Comparison of ENCODE assay signal across 8 cellular contexts in the genomic region with DNA sequence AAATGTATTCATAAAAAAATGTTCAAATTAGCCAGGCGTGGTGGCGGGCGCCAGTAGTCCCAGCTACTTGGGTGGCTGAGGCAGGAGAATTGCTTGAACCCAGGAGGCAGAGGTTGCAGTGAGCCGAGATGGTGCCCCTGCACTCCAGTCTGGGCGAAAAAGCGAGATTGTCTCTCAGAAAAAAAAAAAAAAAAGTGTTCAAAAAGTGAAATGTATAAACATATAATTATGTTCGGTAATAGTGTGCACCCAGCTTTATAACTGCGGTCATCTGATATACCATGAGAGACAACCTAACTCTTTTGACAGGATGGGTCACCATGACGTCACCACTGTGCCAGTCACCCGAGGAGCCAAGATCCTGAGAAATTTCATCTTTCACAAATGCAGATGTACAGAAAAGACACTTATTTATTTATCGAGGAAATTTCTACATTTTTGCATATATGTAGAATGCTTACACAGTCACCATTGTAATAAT. TPM values are rescaled to one million over a fixed set of nuclear protein-coding genes. Genes with fewer than 3 reads are reported as not detected.
DNase-seq lines count a peak whose midpoint lies in the region; ATAC-seq and TF ChIP-seq lines count a peak whose summit lies in the region.

No MANE protein-coding gene starts in this region.

- no peak for ATAC-seq in activated CD8-positive, alpha-beta T cell treated with anti-CD3 and anti-CD28 coated beads, Interleukin-2, amount 10 ng/mL, durations not matched to agents 7 days and 5 days
- ATAC-seq in HG03196 (IDR thresholded peaks at IDR 0.05; ENCODE audit: unreplicated experiment): no peak

- H2AFZ ChIP-seq in KMS-11 (ENCODE audit: low read depth): peak overlapping the region; percentile 82

- 0 out of 2 replicates have a peak, but pooled peaks cover 4% of the 10 kb centered on the region for H4K20me1 ChIP-seq in KMS-11 (ENCODE audit: insufficient read depth)

- H3K9ac ChIP-seq in KMS-11: peak overlapping the region; percentile 31; the same call in 1 of the 2 replicates

- no peaks in the 10 kb centered on the region for H3K36me3 ChIP-seq in CD8-positive, alpha-beta memory T cell (ENCODE audit: insufficient read depth, low read length)
- no peaks in the 10 kb centered on the region for H3K36me3 ChIP-seq in KMS-11 (ENCODE audit: insufficient read depth)
- H3K36me3 ChIP-seq in stomach: peaks cover 0 to 2% (median 0%) of the 10 kb centered on the region in 4 donors

- H3K27me3 ChIP-seq in CD8-positive, alpha-beta memory T cell (ENCODE audit: insufficient read depth, low read length, poor library complexity, severe bottlenecking): no peaks in the 10 kb centered on the region
- H3K27me3 ChIP-seq in KMS-11 (ENCODE audit: insufficient read depth, low read depth) (no peaks in the 10 kb centered on the region), stomach (no peaks in the 10 kb centered on the region)

- CTCF ChIA-PET in CD8-positive, alpha-beta memory T cell (lab: Charles Lee): interaction anchor here (0.7 to 3.2 kb wide), 10 partner anchors 15 to 263 kb away, joined by 3 to 22 read pairs (median 8); a partner anchor contains a TSS
- CTCF ChIA-PET in activated CD8-positive, alpha-beta T cell treated with anti-CD3 and anti-CD28 coated beads, Interleukin-2, amount 10 ng/mL, durations not matched to agents 7 days and 5 days (lab: Charles Lee): interaction anchor here (0.9 to 4.4 kb wide), 14 partner anchors 11 to 348 kb away, joined by 3 to 80 read pairs (median 6); a partner anchor contains a TSS

- H3K9me3 Mint-ChIP-seq in CD8-positive, alpha-beta memory T cell: no peaks in the 10 kb centered on the region
- H3K9me3 Mint-ChIP-seq in activated CD8-positive, alpha-beta T cell treated with anti-CD3 and anti-CD28 coated beads, Interleukin-2, amount 10 ng/mL, durations not matched to agents 7 days and 5 days (ENCODE audit: insufficient read depth): no peaks in the 10 kb centered on the region

- peaks cover 27 to 49% (median 46%) of the 10 kb centered on the region in 3 donors for H3K4me1 Mint-ChIP-seq in CD8-positive, alpha-beta memory T cell
- peaks cover 29% of the 10 kb centered on the region for H3K4me1 Mint-ChIP-seq in activated CD8-positive, alpha-beta T cell treated with anti-CD3 and anti-CD28 coated beads, Interleukin-2, amount 10 ng/mL, durations not matched to agents 7 days and 5 days (ENCODE audit: low read depth)

- intact Hi-C loops in stomach (cut with DNase I; ENCODE audit: low total_unique reads): no loop called here

- peaks cover 9 to 18% of the 10 kb centered on the region in 2 donors for H3K27me3 Mint-ChIP-seq in CD8-positive, alpha-beta memory T cell
- peaks cover 23% of the 10 kb centered on the region for H3K27me3 Mint-ChIP-seq in activated CD8-positive, alpha-beta T cell treated with anti-CD3 and anti-CD28 coated beads, Interleukin-2, amount 10 ng/mL, durations not matched to agents 7 days and 5 days (ENCODE audit: low read depth)

- peaks cover 40% of the 10 kb centered on the region for H3K79me2 ChIP-seq in KMS-11 (ENCODE audit: insufficient read depth, low read depth)

- no peaks in the 10 kb centered on the region for H3K9me3 ChIP-seq in CD8-positive, alpha-beta memory T cell (ENCODE audit: low read length)
- H3K9me3 ChIP-seq in iPS-18c (ENCODE audit: control insufficient read depth, insufficient read depth, low read length) (no peaks in the 10 kb centered on the region), stomach (no peaks in the 10 kb centered on the region)

- peak overlapping the region in 4 of 8 donors; percentile 10 to 58 (median 28) for H3K27ac Mint-ChIP-seq in CD8-positive, alpha-beta memory T cell
- H3K27ac Mint-ChIP-seq in activated CD8-positive, alpha-beta T cell treated with anti-CD3 and anti-CD28 coated beads, Interleukin-2, amount 10 ng/mL, durations not matched to agents 7 days and 5 days: no peak overlapping the region

- no peak for TF ChIP-seq POLR2A in stomach (IDR thresholded peaks at IDR 0.05)

- H3K27ac ChIP-seq in CD8-positive, alpha-beta memory T cell (ENCODE audit: low read depth, low read length): no peak overlapping the region
- H3K27ac ChIP-seq in KMS-11 (peak overlapping the region; percentile 41; the same call in 1 of the 2 replicates), stomach (peak overlapping the region in 4 of 5 donors; percentile 64 to 92 (median 86))

- no peak for TF ChIP-seq EP300 in stomach (IDR thresholded peaks at IDR 0.05)

- H3K36me3 Mint-ChIP-seq in CD8-positive, alpha-beta memory T cell: peaks cover 0 to 2% (median 0%) of the 10 kb centered on the region in 3 donors
- H3K36me3 Mint-ChIP-seq in activated CD8-positive, alpha-beta T cell treated with anti-CD3 and anti-CD28 coated beads, Interleukin-2, amount 10 ng/mL, durations not matched to agents 7 days and 5 days (ENCODE audit: low read depth): no peaks in the 10 kb centered on the region

- 20 to 24% (median 22%) methylated on average over 11 of the region's 11 CpGs for WGBS in stomach, 5 donors

- POLR2A ChIA-PET in CD8-positive, alpha-beta memory T cell (lab: Charles Lee): interaction anchor here (0.7 to 2.0 kb wide), 4 partner anchors 16 to 69 kb away, joined by 3 to 7 read pairs (median 4); a partner anchor contains a TSS
- POLR2A ChIA-PET in activated CD8-positive, alpha-beta T cell treated with anti-CD3 and anti-CD28 coated beads, Interleukin-2, amount 10 ng/mL, durations not matched to agents 7 days and 5 days (lab: Charles Lee): interaction anchor here (1.0 to 2.4 kb wide), 3 partner anchors 20 to 219 kb away, joined by 3 to 14 read pairs (median 4); no protein-coding TSS in a partner anchor

- H3K4me2 ChIP-seq in KMS-11: peak overlapping the region; percentile 53

- TF ChIP-seq CTCF in KMS-11 (conservative IDR thresholded peaks at IDR 0.05; ENCODE audit: low read depth, low read length): peak; percentile 35
- TF ChIP-seq CTCF in stomach (IDR thresholded peaks at IDR 0.05): no peak

- peak overlapping the region; percentile 69 to 86 (median 73) for H3K4me3 Mint-ChIP-seq in CD8-positive, alpha-beta memory T cell
- H3K4me3 Mint-ChIP-seq in activated CD8-positive, alpha-beta T cell treated with anti-CD3 and anti-CD28 coated beads, Interleukin-2, amount 10 ng/mL, durations not matched to agents 7 days and 5 days: peak overlapping the region; percentile 70

- peak overlapping the region; percentile 55 for H3K4me3 ChIP-seq in CD8-positive, alpha-beta memory T cell (ENCODE audit: low read length)
- no peak overlapping the region for H3K4me3 ChIP-seq in KMS-11 (IDR thresholded peaks at IDR 0.05; ENCODE audit: insufficient read depth, low read depth, low read length)
- peak overlapping the region; percentile 44 for H3K4me3 ChIP-seq in iPS-18c (ENCODE audit: insufficient read depth, low read depth, low read length)
- H3K4me3 ChIP-seq in stomach: peak overlapping the region; percentile 99 to 100 (median 100)

- peaks cover 26% of the 10 kb centered on the region for H3K4me1 ChIP-seq in CD8-positive, alpha-beta memory T cell (ENCODE audit: insufficient read depth, low read length)
- H3K4me1 ChIP-seq in KMS-11 (ENCODE audit: low read depth, poor library complexity, severe bottlenecking) (peaks cover 23% of the 10 kb centered on the region), stomach (peaks cover 20 to 46% (median 37%) of the 10 kb centered on the region in 4 donors)

- DNase-seq in CD8-positive, alpha-beta memory T cell: no peak
- no peak for DNase-seq in activated CD8-positive, alpha-beta T cell treated with anti-CD3 and anti-CD28 coated beads, Interleukin-2, amount 10 ng/mL, durations not matched to agents 7 days and 5 days
- DNase-seq in stomach (no peak), NCI-H1436 treated with DMSO at 0.1 percent for 48 hours (lab: John Stamatoyannopoulos, UW) (no peak)
- DNase-seq in stimulated activated CD4-positive, alpha-beta T cell treated with anti-CD3 and anti-CD28 coated beads, Interleukin-2, amount 100 ng/mL, for 24 hours: no peak

RNA-seq across cellular contexts. Expression of a gene that starts 0.6 kb away (rescaled TPM):
- 10 to 100 TPM; 26.0 to 27.7 TPM for total RNA-seq in CD8-positive, alpha-beta memory T cell
- polyA plus RNA-seq in CD8-positive, alpha-beta memory T cell: 23.3 TPM
- 10 to 100 TPM in 1 of 2 experiments, 1 to 10 TPM in 1; 9.6 to 11.8 TPM for total RNA-seq in activated CD8-positive, alpha-beta T cell treated with anti-CD3 and anti-CD28 coated beads, Interleukin-2, amount 10 ng/mL, durations not matched to agents 7 days and 5 days
- total RNA-seq in stomach: 10 to 100 TPM in 1 of 5 donors, 1 to 10 TPM in 3, not detected in 1; 2.2 to 13.9 (median 5.0) TPM
- 10 to 100 TPM; 11.1 to 80.0 (median 15.4) TPM for polyA plus RNA-seq in stomach

RNA-seq across cellular contexts. Expression of a gene that starts 19.6 kb away (rescaled TPM):
- 10 to 100 TPM; 10.0 to 11.1 TPM for total RNA-seq in CD8-positive, alpha-beta memory T cell
- 14.6 TPM for polyA plus RNA-seq in CD8-positive, alpha-beta memory T cell
- 10 to 100 TPM in 1 of 2 experiments, 1 to 10 TPM in 1; 7.9 to 11.8 TPM for total RNA-seq in activated CD8-positive, alpha-beta T cell treated with anti-CD3 and anti-CD28 coated beads, Interleukin-2, amount 10 ng/mL, durations not matched to agents 7 days and 5 days
- 10 to 100 TPM in 3 of 5 donors, 1 to 10 TPM in 2; 4.7 to 43.9 (median 13.3) TPM for total RNA-seq in stomach
- 1 to 10 TPM; 3.2 to 4.4 (median 3.7) TPM for polyA plus RNA-seq in stomach

RNA-seq across cellular contexts. Expression of a gene that starts 47.2 kb away (rescaled TPM):
- total RNA-seq in CD8-positive, alpha-beta memory T cell: 10 to 100 TPM; 27.6 to 31.5 TPM
- 54.1 TPM for polyA plus RNA-seq in CD8-positive, alpha-beta memory T cell
- total RNA-seq in activated CD8-positive, alpha-beta T cell treated with anti-CD3 and anti-CD28 coated beads, Interleukin-2, amount 10 ng/mL, durations not matched to agents 7 days and 5 days: 10 to 100 TPM; 44.4 to 45.8 TPM
- 10 to 100 TPM in 3 of 5 donors, 1 to 10 TPM in 2; 1.2 to 98.0 (median 14.7) TPM for total RNA-seq in stomach
- 10 to 100 TPM; 20.1 to 66.7 (median 20.7) TPM for polyA plus RNA-seq in stomach
